1 cellular context compared by ENCODE assay signal in the genomic region with DNA sequence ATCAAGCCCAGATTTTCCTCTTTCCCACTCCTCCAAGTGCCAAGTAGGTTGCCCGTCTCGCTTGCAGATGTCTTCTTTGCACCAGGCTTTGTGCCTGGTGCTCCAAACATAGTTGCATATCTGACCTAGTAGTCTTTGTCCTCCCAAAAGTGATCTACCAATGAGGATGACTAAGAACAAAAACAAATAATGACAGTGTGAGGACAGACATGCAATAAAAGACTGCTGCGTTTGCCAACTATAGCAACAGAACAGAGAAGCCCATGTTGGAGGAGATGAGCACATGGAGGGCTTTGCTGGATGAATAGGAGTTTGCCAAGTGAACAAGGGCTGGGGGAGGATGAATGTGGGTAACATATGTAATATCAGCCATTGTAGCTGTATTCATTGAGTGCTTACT.
TF ChIP-seq lines count a peak whose summit lies in the region.

No MANE protein-coding gene starts in this region.

TF ChIP-seq in SK-N-SH, 30 proteins besides CTCF, POLR2A, EP300 and RAD21 (continued from another document):
- TF ChIP-seq, protein P1, sequence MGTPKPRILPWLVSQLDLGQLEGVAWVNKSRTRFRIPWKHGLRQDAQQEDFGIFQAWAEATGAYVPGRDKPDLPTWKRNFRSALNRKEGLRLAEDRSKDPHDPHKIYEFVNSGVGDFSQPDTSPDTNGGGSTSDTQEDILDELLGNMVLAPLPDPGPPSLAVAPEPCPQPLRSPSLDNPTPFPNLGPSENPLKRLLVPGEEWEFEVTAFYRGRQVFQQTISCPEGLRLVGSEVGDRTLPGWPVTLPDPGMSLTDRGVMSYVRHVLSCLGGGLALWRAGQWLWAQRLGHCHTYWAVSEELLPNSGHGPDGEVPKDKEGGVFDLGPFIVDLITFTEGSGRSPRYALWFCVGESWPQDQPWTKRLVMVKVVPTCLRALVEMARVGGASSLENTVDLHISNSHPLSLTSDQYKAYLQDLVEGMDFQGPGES (IDR thresholded peaks at IDR 0.05; ENCODE audit: low read depth, low read length): no peak
- TF ChIP-seq, protein P2, sequence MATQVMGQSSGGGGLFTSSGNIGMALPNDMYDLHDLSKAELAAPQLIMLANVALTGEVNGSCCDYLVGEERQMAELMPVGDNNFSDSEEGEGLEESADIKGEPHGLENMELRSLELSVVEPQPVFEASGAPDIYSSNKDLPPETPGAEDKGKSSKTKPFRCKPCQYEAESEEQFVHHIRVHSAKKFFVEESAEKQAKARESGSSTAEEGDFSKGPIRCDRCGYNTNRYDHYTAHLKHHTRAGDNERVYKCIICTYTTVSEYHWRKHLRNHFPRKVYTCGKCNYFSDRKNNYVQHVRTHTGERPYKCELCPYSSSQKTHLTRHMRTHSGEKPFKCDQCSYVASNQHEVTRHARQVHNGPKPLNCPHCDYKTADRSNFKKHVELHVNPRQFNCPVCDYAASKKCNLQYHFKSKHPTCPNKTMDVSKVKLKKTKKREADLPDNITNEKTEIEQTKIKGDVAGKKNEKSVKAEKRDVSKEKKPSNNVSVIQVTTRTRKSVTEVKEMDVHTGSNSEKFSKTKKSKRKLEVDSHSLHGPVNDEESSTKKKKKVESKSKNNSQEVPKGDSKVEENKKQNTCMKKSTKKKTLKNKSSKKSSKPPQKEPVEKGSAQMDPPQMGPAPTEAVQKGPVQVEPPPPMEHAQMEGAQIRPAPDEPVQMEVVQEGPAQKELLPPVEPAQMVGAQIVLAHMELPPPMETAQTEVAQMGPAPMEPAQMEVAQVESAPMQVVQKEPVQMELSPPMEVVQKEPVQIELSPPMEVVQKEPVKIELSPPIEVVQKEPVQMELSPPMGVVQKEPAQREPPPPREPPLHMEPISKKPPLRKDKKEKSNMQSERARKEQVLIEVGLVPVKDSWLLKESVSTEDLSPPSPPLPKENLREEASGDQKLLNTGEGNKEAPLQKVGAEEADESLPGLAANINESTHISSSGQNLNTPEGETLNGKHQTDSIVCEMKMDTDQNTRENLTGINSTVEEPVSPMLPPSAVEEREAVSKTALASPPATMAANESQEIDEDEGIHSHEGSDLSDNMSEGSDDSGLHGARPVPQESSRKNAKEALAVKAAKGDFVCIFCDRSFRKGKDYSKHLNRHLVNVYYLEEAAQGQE (IDR thresholded peaks at IDR 0.05; ENCODE audit: low read depth, low read length): no peak
- TF ChIP-seq TCF12 (IDR thresholded peaks at IDR 0.05) (no peak), SIN3A (IDR thresholded peaks at IDR 0.05; ENCODE audit: borderline replicate concordance, low read depth, low read length) (no peak), MEF2A (IDR thresholded peaks at IDR 0.05; ENCODE audit: borderline replicate concordance, low read depth) (no peak), FOSL2 (IDR thresholded peaks at IDR 0.05; ENCODE audit: borderline replicate concordance, low read depth) (no peak), RXRA (IDR thresholded peaks at IDR 0.05; ENCODE audit: borderline replicate concordance, low read depth) (no peak), MXI1 (IDR thresholded peaks at IDR 0.05; ENCODE audit: low read depth, low read length) (no peak), FOXM1 (IDR thresholded peaks at IDR 0.05; ENCODE audit: low read depth) (no peak), JUND (IDR thresholded peaks at IDR 0.05) (no peak), RFX5 (IDR thresholded peaks at IDR 0.05; ENCODE audit: low read length) (no peak), CHD2 (IDR thresholded peaks at IDR 0.05; ENCODE audit: low read length, partially characterized antibody) (no peak), GATA2 (CRISPR knock-in tag; IDR thresholded peaks at IDR 0.05) (no peak), EZH2phosphoT487 (IDR thresholded peaks at IDR 0.05; ENCODE audit: borderline replicate concordance, low read depth) (no peak)
- TF ChIP-seq, protein P3, sequence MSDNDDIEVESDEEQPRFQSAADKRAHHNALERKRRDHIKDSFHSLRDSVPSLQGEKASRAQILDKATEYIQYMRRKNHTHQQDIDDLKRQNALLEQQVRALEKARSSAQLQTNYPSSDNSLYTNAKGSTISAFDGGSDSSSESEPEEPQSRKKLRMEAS (IDR thresholded peaks at IDR 0.05; ENCODE audit: low read depth): no peak
